ENCODE assay signal across 1 cellular context in genomic region chr10:97494151-97494550, GRCh38.
TF ChIP-seq lines count a peak whose summit lies in the region.

No MANE protein-coding gene starts in this region.

TF ChIP-seq in GM23338, 12 proteins besides CTCF, POLR2A, EP300 and RAD21 (continued from another document):
- TF ChIP-seq ZNF462 (CRISPR knock-in tag; IDR thresholded peaks at IDR 0.05) = no peak
- TF ChIP-seq EZH2 (IDR thresholded peaks at IDR 0.05; ENCODE audit: low read depth, unreplicated experiment) = no peak
- TF ChIP-seq, protein P1, sequence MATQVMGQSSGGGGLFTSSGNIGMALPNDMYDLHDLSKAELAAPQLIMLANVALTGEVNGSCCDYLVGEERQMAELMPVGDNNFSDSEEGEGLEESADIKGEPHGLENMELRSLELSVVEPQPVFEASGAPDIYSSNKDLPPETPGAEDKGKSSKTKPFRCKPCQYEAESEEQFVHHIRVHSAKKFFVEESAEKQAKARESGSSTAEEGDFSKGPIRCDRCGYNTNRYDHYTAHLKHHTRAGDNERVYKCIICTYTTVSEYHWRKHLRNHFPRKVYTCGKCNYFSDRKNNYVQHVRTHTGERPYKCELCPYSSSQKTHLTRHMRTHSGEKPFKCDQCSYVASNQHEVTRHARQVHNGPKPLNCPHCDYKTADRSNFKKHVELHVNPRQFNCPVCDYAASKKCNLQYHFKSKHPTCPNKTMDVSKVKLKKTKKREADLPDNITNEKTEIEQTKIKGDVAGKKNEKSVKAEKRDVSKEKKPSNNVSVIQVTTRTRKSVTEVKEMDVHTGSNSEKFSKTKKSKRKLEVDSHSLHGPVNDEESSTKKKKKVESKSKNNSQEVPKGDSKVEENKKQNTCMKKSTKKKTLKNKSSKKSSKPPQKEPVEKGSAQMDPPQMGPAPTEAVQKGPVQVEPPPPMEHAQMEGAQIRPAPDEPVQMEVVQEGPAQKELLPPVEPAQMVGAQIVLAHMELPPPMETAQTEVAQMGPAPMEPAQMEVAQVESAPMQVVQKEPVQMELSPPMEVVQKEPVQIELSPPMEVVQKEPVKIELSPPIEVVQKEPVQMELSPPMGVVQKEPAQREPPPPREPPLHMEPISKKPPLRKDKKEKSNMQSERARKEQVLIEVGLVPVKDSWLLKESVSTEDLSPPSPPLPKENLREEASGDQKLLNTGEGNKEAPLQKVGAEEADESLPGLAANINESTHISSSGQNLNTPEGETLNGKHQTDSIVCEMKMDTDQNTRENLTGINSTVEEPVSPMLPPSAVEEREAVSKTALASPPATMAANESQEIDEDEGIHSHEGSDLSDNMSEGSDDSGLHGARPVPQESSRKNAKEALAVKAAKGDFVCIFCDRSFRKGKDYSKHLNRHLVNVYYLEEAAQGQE (IDR thresholded peaks at IDR 0.05; ENCODE audit: unreplicated experiment) = no peak
- TF ChIP-seq STAT1 (IDR thresholded peaks at IDR 0.05; ENCODE audit: unreplicated experiment) = no peak
- no peak for TF ChIP-seq NANOG (IDR thresholded peaks at IDR 0.05; ENCODE audit: borderline replicate concordance)
- TF ChIP-seq CREB1 (CRISPR knock-in tag; IDR thresholded peaks at IDR 0.05; ENCODE audit: low read depth) = no peak
- TF ChIP-seq POLR2AphosphoS5 (IDR thresholded peaks at IDR 0.05; ENCODE audit: low read depth) = no peak
- no peak for TF ChIP-seq ETS1 (IDR thresholded peaks at IDR 0.05)
- no peak for TF ChIP-seq EZH2phosphoT487 (IDR thresholded peaks at IDR 0.05; ENCODE audit: unreplicated experiment)
- no peak for TF ChIP-seq JUNB (IDR thresholded peaks at IDR 0.05; ENCODE audit: unreplicated experiment)
- no peak for TF ChIP-seq ZNF331 (CRISPR knock-in tag; IDR thresholded peaks at IDR 0.05; ENCODE audit: low read depth)
